ENCODE assay signal across 1 cellular context in the genomic region with DNA sequence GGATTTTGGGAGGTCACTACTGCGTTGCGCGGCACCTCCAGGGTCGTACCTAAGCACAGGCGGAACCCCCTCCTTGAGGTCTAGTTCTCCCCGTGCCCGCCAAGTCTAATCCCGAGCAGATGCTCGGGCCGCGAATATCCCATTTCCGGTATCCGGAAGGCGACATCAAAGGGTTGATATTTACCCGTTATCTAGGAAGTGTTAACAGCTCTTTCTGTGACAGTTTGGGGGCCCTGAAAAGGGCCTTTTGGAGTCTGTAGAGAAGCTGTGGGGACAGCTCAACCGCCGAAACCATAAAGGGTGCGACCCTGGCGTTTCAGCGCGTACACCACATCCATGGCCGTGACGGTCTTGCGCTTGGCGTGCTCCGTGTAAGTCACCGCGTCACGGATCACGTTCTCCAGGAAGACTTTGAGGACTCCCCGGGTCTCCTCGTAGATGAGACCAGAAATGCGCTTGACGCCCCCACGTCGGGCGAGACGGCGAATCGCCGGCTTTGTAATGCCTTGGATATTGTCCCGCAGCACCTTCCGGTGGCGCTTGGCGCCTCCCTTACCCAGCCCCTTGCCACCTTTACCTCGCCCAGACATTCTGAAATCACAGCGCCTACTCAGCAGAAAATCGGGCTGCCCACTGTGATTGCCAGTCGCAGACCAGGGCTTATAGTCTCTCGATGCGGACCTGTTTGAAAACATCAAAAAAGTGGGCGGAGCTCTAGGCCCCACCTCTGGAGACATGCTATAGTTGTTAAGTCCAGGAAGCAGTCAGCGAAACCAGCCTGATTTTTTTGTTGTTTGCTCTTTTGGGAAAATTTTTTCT.
TF ChIP-seq lines count a peak whose summit lies in the region.

No MANE protein-coding gene starts in this region.

TF ChIP-seq in WTC11, 78 proteins besides CTCF, POLR2A, EP300 and RAD21 (continued from another document and continues in another):
- peak; percentile 54; the same call in 1 of the 2 replicates for TF ChIP-seq ZNF232 (CRISPR knock-in tag; IDR thresholded peaks at IDR 0.05)
- TF ChIP-seq, protein P1, sequence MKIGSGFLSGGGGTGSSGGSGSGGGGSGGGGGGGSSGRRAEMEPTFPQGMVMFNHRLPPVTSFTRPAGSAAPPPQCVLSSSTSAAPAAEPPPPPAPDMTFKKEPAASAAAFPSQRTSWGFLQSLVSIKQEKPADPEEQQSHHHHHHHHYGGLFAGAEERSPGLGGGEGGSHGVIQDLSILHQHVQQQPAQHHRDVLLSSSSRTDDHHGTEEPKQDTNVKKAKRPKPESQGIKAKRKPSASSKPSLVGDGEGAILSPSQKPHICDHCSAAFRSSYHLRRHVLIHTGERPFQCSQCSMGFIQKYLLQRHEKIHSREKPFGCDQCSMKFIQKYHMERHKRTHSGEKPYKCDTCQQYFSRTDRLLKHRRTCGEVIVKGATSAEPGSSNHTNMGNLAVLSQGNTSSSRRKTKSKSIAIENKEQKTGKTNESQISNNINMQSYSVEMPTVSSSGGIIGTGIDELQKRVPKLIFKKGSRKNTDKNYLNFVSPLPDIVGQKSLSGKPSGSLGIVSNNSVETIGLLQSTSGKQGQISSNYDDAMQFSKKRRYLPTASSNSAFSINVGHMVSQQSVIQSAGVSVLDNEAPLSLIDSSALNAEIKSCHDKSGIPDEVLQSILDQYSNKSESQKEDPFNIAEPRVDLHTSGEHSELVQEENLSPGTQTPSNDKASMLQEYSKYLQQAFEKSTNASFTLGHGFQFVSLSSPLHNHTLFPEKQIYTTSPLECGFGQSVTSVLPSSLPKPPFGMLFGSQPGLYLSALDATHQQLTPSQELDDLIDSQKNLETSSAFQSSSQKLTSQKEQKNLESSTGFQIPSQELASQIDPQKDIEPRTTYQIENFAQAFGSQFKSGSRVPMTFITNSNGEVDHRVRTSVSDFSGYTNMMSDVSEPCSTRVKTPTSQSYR (CRISPR knock-in tag; IDR thresholded peaks at IDR 0.05), result no peak
- TF ChIP-seq ZNF263 (CRISPR knock-in tag; IDR thresholded peaks at IDR 0.05; ENCODE audit: low read depth), result no peak
- TF ChIP-seq NR1H2 (CRISPR knock-in tag; IDR thresholded peaks at IDR 0.05), result no peak
- TF ChIP-seq, protein P2, sequence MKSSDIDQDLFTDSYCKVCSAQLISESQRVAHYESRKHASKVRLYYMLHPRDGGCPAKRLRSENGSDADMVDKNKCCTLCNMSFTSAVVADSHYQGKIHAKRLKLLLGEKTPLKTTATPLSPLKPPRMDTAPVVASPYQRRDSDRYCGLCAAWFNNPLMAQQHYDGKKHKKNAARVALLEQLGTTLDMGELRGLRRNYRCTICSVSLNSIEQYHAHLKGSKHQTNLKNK (CRISPR knock-in tag; IDR thresholded peaks at IDR 0.05), result 0 out of 2 replicates have a peak, but pooled peaks have one; percentile 27
- TF ChIP-seq PRRX2 (CRISPR knock-in tag; IDR thresholded peaks at IDR 0.05), result peak; percentile 95
- TF ChIP-seq, protein P3, sequence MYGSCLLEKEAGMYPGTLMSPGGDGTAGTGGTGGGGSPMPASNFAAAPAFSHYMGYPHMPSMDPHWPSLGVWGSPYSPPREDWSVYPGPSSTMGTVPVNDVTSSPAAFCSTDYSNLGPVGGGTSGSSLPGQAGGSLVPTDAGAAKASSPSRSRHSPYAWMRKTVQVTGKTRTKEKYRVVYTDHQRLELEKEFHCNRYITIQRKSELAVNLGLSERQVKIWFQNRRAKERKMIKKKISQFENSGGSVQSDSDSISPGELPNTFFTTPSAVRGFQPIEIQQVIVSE (CRISPR knock-in tag; IDR thresholded peaks at IDR 0.05; ENCODE audit: borderline replicate concordance), result peak; percentile 80; the same call in 1 of the 2 replicates
- TF ChIP-seq, protein P4, sequence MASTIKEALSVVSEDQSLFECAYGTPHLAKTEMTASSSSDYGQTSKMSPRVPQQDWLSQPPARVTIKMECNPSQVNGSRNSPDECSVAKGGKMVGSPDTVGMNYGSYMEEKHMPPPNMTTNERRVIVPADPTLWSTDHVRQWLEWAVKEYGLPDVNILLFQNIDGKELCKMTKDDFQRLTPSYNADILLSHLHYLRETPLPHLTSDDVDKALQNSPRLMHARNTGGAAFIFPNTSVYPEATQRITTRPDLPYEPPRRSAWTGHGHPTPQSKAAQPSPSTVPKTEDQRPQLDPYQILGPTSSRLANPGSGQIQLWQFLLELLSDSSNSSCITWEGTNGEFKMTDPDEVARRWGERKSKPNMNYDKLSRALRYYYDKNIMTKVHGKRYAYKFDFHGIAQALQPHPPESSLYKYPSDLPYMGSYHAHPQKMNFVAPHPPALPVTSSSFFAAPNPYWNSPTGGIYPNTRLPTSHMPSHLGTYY (CRISPR knock-in tag; IDR thresholded peaks at IDR 0.05), result peak; percentile 92; the same call in 1 of the 2 replicates
- TF ChIP-seq, protein P5, sequence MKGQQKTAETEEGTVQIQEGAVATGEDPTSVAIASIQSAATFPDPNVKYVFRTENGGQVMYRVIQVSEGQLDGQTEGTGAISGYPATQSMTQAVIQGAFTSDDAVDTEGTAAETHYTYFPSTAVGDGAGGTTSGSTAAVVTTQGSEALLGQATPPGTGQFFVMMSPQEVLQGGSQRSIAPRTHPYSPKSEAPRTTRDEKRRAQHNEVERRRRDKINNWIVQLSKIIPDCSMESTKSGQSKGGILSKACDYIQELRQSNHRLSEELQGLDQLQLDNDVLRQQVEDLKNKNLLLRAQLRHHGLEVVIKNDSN (CRISPR knock-in tag; IDR thresholded peaks at IDR 0.05), result peak; percentile 21
- TF ChIP-seq GTF2I (CRISPR knock-in tag; conservative IDR thresholded peaks at IDR 0.05), result no peak
- TF ChIP-seq, protein P6, sequence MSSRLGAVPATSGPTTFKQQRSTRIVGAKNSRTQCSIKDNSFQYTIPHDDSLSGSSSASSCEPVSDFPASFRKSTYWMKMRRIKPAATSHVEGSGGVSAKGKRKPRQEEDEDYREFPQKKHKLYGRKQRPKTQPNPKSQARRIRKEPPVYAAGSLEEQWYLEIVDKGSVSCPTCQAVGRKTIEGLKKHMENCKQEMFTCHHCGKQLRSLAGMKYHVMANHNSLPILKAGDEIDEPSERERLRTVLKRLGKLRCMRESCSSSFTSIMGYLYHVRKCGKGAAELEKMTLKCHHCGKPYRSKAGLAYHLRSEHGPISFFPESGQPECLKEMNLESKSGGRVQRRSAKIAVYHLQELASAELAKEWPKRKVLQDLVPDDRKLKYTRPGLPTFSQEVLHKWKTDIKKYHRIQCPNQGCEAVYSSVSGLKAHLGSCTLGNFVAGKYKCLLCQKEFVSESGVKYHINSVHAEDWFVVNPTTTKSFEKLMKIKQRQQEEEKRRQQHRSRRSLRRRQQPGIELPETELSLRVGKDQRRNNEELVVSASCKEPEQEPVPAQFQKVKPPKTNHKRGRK (CRISPR knock-in tag; IDR thresholded peaks at IDR 0.05; ENCODE audit: borderline replicate concordance), result 0 out of 2 replicates have a peak, but pooled peaks have one; percentile 43
- TF ChIP-seq, protein P7, sequence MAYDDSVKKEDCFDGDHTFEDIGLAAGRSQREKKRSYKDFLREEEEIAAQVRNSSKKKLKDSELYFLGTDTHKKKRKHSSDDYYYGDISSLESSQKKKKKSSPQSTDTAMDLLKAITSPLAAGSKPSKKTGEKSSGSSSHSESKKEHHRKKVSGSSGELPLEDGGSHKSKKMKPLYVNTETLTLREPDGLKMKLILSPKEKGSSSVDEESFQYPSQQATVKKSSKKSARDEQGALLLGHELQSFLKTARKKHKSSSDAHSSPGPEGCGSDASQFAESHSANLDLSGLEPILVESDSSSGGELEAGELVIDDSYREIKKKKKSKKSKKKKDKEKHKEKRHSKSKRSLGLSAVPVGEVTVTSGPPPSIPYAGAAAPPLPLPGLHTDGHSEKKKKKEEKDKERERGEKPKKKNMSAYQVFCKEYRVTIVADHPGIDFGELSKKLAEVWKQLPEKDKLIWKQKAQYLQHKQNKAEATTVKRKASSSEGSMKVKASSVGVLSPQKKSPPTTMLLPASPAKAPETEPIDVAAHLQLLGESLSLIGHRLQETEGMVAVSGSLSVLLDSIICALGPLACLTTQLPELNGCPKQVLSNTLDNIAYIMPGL (CRISPR knock-in tag; IDR thresholded peaks at IDR 0.05), result peak; percentile 89
- no peak for TF ChIP-seq RELA (CRISPR knock-in tag; IDR thresholded peaks at IDR 0.05; ENCODE audit: borderline replicate concordance)
- TF ChIP-seq CREM (CRISPR knock-in tag; IDR thresholded peaks at IDR 0.05), result peak; percentile 72; the same call in 1 of the 2 replicates
- peak; percentile 20; the same call in 1 of the 2 replicates for TF ChIP-seq ZNF138 (CRISPR knock-in tag; conservative IDR thresholded peaks at IDR 0.05)
- peak; percentile 96 for TF ChIP-seq NFATC4 (CRISPR knock-in tag; IDR thresholded peaks at IDR 0.05)
- TF ChIP-seq ESRRA (CRISPR knock-in tag; IDR thresholded peaks at IDR 0.05; ENCODE audit: borderline replicate concordance), result 0 out of 2 replicates have a peak, but pooled peaks have one; percentile 29
- peak; percentile 57; the same call in 1 of the 2 replicates for TF ChIP-seq ELF4 (CRISPR knock-in tag; IDR thresholded peaks at IDR 0.05; ENCODE audit: low read depth)
- TF ChIP-seq ZNF416 (CRISPR knock-in tag; IDR thresholded peaks at IDR 0.05), result peak; percentile 98
- TF ChIP-seq GABPB1 (CRISPR knock-in tag; IDR thresholded peaks at IDR 0.05), result peak; percentile 27; the same call in 1 of the 2 replicates
- TF ChIP-seq, protein P8, sequence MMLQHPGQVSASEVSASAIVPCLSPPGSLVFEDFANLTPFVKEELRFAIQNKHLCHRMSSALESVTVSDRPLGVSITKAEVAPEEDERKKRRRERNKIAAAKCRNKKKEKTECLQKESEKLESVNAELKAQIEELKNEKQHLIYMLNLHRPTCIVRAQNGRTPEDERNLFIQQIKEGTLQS (CRISPR knock-in tag; conservative IDR thresholded peaks at IDR 0.05), result peak; percentile 80; the same call in 1 of the 2 replicates
- 0 out of 2 replicates have a peak, but pooled peaks have one; percentile 17 for TF ChIP-seq SMAD4 (CRISPR knock-in tag; IDR thresholded peaks at IDR 0.05)
- TF ChIP-seq, protein P9, sequence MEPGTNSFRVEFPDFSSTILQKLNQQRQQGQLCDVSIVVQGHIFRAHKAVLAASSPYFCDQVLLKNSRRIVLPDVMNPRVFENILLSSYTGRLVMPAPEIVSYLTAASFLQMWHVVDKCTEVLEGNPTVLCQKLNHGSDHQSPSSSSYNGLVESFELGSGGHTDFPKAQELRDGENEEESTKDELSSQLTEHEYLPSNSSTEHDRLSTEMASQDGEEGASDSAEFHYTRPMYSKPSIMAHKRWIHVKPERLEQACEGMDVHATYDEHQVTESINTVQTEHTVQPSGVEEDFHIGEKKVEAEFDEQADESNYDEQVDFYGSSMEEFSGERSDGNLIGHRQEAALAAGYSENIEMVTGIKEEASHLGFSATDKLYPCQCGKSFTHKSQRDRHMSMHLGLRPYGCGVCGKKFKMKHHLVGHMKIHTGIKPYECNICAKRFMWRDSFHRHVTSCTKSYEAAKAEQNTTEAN (CRISPR knock-in tag; IDR thresholded peaks at IDR 0.05), result peak; percentile 76; the same call in 1 of the 2 replicates
- TF ChIP-seq, protein P10, sequence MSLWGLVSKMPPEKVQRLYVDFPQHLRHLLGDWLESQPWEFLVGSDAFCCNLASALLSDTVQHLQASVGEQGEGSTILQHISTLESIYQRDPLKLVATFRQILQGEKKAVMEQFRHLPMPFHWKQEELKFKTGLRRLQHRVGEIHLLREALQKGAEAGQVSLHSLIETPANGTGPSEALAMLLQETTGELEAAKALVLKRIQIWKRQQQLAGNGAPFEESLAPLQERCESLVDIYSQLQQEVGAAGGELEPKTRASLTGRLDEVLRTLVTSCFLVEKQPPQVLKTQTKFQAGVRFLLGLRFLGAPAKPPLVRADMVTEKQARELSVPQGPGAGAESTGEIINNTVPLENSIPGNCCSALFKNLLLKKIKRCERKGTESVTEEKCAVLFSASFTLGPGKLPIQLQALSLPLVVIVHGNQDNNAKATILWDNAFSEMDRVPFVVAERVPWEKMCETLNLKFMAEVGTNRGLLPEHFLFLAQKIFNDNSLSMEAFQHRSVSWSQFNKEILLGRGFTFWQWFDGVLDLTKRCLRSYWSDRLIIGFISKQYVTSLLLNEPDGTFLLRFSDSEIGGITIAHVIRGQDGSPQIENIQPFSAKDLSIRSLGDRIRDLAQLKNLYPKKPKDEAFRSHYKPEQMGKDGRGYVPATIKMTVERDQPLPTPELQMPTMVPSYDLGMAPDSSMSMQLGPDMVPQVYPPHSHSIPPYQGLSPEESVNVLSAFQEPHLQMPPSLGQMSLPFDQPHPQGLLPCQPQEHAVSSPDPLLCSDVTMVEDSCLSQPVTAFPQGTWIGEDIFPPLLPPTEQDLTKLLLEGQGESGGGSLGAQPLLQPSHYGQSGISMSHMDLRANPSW (CRISPR knock-in tag; conservative IDR thresholded peaks at IDR 0.05; ENCODE audit: low read depth), result 0 out of 2 replicates have a peak, but pooled peaks have one; percentile 75
- TF ChIP-seq SMAD3 (CRISPR knock-in tag; IDR thresholded peaks at IDR 0.05; ENCODE audit: borderline replicate concordance), result 0 out of 2 replicates have a peak, but pooled peaks have one; percentile 68
- TF ChIP-seq SP1 (CRISPR knock-in tag; conservative IDR thresholded peaks at IDR 0.05), result peak; percentile 97
- TF ChIP-seq, protein P11, sequence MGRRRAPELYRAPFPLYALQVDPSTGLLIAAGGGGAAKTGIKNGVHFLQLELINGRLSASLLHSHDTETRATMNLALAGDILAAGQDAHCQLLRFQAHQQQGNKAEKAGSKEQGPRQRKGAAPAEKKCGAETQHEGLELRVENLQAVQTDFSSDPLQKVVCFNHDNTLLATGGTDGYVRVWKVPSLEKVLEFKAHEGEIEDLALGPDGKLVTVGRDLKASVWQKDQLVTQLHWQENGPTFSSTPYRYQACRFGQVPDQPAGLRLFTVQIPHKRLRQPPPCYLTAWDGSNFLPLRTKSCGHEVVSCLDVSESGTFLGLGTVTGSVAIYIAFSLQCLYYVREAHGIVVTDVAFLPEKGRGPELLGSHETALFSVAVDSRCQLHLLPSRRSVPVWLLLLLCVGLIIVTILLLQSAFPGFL (CRISPR knock-in tag; IDR thresholded peaks at IDR 0.05; ENCODE audit: borderline replicate concordance), result no peak
- 0 out of 2 replicates have a peak, but pooled peaks have one; percentile 38 for TF ChIP-seq NR3C1 (CRISPR knock-in tag; conservative IDR thresholded peaks at IDR 0.05; ENCODE audit: low read depth)
- no peak for TF ChIP-seq RORB (CRISPR knock-in tag; IDR thresholded peaks at IDR 0.05)
- no peak; the same call in 1 of the 2 replicates for TF ChIP-seq ZBTB21 (CRISPR knock-in tag; IDR thresholded peaks at IDR 0.05; ENCODE audit: borderline replicate concordance)
- TF ChIP-seq, protein P12, sequence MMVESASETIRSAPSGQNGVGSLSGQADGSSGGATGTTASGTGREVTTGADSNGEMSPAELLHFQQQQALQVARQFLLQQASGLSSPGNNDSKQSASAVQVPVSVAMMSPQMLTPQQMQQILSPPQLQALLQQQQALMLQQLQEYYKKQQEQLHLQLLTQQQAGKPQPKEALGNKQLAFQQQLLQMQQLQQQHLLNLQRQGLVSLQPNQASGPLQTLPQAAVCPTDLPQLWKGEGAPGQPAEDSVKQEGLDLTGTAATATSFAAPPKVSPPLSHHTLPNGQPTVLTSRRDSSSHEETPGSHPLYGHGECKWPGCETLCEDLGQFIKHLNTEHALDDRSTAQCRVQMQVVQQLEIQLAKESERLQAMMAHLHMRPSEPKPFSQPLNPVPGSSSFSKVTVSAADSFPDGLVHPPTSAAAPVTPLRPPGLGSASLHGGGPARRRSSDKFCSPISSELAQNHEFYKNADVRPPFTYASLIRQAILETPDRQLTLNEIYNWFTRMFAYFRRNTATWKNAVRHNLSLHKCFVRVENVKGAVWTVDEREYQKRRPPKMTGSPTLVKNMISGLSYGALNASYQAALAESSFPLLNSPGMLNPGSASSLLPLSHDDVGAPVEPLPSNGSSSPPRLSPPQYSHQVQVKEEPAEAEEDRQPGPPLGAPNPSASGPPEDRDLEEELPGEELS (CRISPR knock-in tag; IDR thresholded peaks at IDR 0.05), result peak; percentile 77
- TF ChIP-seq ZNF317 (CRISPR knock-in tag; IDR thresholded peaks at IDR 0.05; ENCODE audit: borderline replicate concordance, low read depth), result no peak; the same call in 1 of the 2 replicates
- TF ChIP-seq ETV6 (CRISPR knock-in tag; IDR thresholded peaks at IDR 0.05), result peak; percentile 62; the same call in 1 of the 2 replicates
